Comparison of ENCODE assay signal across 8 cellular contexts in the genomic region with DNA sequence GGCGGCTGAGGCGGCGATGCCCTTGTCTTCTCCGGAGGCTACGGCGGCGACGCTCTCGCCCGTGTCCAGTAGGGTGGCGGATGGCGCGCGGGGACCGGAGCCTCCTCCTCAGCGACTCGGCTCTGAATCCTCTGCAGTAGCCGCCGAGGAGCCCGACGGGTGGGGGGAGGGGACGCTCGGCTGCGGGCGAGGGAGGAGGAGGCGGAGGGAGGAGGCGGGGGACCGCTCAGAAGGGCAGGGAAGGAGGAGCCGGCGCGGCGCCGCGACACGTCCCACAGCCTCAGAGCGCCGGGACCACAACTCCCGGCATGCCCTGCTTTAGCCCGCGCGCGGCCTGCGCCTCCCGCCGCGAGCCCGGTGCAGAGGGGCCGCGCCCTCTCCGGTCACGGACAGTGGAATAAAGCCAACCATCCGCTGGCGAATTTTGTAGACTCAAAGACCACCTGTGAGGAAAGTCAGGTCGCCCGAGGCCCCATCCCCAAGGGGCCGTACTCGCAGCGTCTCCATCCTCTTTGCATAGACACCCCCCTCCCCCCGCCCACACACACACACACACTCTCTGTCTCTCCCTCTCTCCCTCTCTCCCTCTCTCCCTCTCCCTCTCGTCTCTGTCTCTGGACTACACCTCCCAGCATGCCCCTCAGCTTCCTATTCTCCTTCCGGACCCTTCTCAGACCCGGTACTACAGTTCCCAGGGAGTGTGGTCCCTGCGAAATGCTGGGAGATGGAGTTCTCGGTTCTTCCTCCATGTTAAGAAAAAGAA. TPM values are rescaled to one million over a fixed set of nuclear protein-coding genes. Genes with fewer than 3 reads are reported as not detected.
A peak's percentile ranks its signal among the peaks of the same experiment; 100 is the strongest.
DNase-seq lines count a peak whose midpoint lies in the region; ATAC-seq and TF ChIP-seq lines count a peak whose summit lies in the region.

A gene with protein sequence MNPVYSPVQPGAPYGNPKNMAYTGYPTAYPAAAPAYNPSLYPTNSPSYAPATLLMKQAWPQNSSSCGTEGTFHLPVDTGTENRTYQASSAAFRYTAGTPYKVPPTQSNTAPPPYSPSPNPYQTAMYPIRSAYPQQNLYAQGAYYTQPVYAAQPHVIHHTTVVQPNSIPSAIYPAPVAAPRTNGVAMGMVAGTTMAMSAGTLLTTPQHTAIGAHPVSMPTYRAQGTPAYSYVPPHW (minus strand): TSS at position 157 of the 763 bp plus-strand sequence. CDS start 129,638 bp downstream, outside the sequence.

- ATAC-seq in GM18870 (IDR thresholded peaks at IDR 0.05; ENCODE audit: unreplicated experiment) = peak; percentile 68
- ATAC-seq in HG03135 (IDR thresholded peaks at IDR 0.05; ENCODE audit: unreplicated experiment) = peak; percentile 90

- H3K36me3 ChIP-seq in breast epithelium = no peaks in the 10 kb centered on the region
- H3K36me3 ChIP-seq in skeletal muscle tissue (ENCODE audit: control insufficient read depth in 3 of 3, insufficient read depth in 3 of 3, low read length in 3 of 3) = no peaks in the 10 kb centered on the region

- H3K27me3 ChIP-seq in AG04450 (ENCODE audit: control insufficient read depth, insufficient read depth, low read length) = no peaks in the 10 kb centered on the region
- H3K27me3 ChIP-seq in breast epithelium = no peaks in the 10 kb centered on the region
- H3K27me3 ChIP-seq in skeletal muscle tissue (ENCODE audit: control insufficient read depth in 3 of 3, insufficient read depth in 3 of 3, low read length in 3 of 3) = no peaks in the 10 kb centered on the region

- H3K27ac ChIP-seq in AG04450 (ENCODE audit: low read depth, low read length) (peak within 1 kb of the TSS; percentile 43), VCaP (peak within 1 kb of the TSS; percentile 90), breast epithelium (peak within 1 kb of the TSS; percentile 77 to 87), skeletal muscle tissue (ENCODE audit: low read depth, low read length) (peak within 1 kb of the TSS; percentile 72)

- H3K4me1 ChIP-seq in breast epithelium (no peaks in the 10 kb centered on the region), skeletal muscle tissue (ENCODE audit: control insufficient read depth in 3 of 3, insufficient read depth in 3 of 3, low read length in 3 of 3) (peaks cover 14 to 15% (median 14%) of the 10 kb centered on the region in 3 donors)

- intact Hi-C loops in breast epithelium (cut with DNase I; ENCODE audit: low total_unique reads) = no loop called here

- CTCF ChIA-PET in AG04450 (lab: Charles Lee) = interaction anchor here (0.6 to 2.7 kb wide), 6 partner anchors 28 to 196 kb away, joined by 3 to 11 read pairs (median 3); no protein-coding TSS in a partner anchor

- H3K9me3 ChIP-seq in AG04450 (ENCODE audit: control insufficient read depth, insufficient read depth, low read length) = no peaks in the 10 kb centered on the region
- no peaks in the 10 kb centered on the region for H3K9me3 ChIP-seq in breast epithelium
- no peaks in the 10 kb centered on the region for H3K9me3 ChIP-seq in iPS-18c (ENCODE audit: control insufficient read depth, insufficient read depth, low read length)
- H3K9me3 ChIP-seq in skeletal muscle tissue (ENCODE audit: control insufficient read depth in 3 of 3, low read length in 3 of 3) = no peaks in the 10 kb centered on the region

- H3K9ac ChIP-seq in skeletal muscle tissue (ENCODE audit: low read depth in 1 of 3, low read length in 3 of 3) = peak within 1 kb of the TSS; percentile 75 to 89 (median 81)

- peak; percentile 32 for TF ChIP-seq POLR2A in breast epithelium (IDR thresholded peaks at IDR 0.05)

- POLR2A ChIA-PET in AG04450 (lab: Yijun Ruan, JAX) = interaction anchor here (0.7 to 1.3 kb wide), 4 partner anchors 47 to 107 kb away, joined by 3 to 9 read pairs (median 3); no protein-coding TSS in a partner anchor

- DNase-seq in AG04450 (ENCODE audit: low read depth, low spot score) (peak; percentile 92), NCI-H2196 treated with DMSO at 0.1 percent for 48 hours (lab: John Stamatoyannopoulos, UW; ENCODE audit: unreplicated experiment) (peak; percentile 95), breast epithelium (ENCODE audit: low spot score in 2 of 2) (peak; percentile 92 to 93)

- H3K4me3 ChIP-seq in AG04450 (ENCODE audit: low read depth, low read length) (peak within 1 kb of the TSS; percentile 80), breast epithelium (peak within 1 kb of the TSS; percentile 77 to 84 (median 82)), iPS-18c (ENCODE audit: insufficient read depth, low read depth, low read length) (peak within 1 kb of the TSS; percentile 90), skeletal muscle tissue (ENCODE audit: low read length in 3 of 3) (peak within 1 kb of the TSS; percentile 96 to 98 (median 98))

- TF ChIP-seq CTCF in AG04450 (IDR thresholded peaks at IDR 0.05; ENCODE audit: low read depth, low read length) (no peak), VCaP (conservative IDR thresholded peaks at IDR 0.05) (peak; percentile 56), breast epithelium (IDR thresholded peaks at IDR 0.05) (peak; percentile 24 to 60 (median 41))

RNA-seq across cellular contexts. Expression of the gene that starts here (rescaled TPM):
- polyA plus RNA-seq in AG04450 (2011; rRNA removed) = 21.3 and 23.6 TPM in 2 replicates
- polyA minus RNA-seq in AG04450 (2011; rRNA and poly(A)+ RNA removed) = 36.7 and 50.2 TPM in 2 replicates
- 10 to 100 TPM; 26.5 to 41.9 (median 28.8) TPM for total RNA-seq in breast epithelium
- 13.0 TPM for total RNA-seq in skeletal muscle tissue

Comparison
In these comparisons a context has a peak if more than half of its experiments do, and no peak if none do; other contexts are left out.
1. Peak in every context shown above with its lines: DNase-seq, ATAC-seq, H3K4me3 ChIP-seq and H3K27ac ChIP-seq.